In genomic region chr3:42130329-42131070, GRCh38 we compare ENCODE assay signal across 1 cellular context.
TF ChIP-seq lines count a peak whose summit lies in the region.

No MANE protein-coding gene starts in this region.

TF ChIP-seq in HepG2, 621 proteins besides CTCF, POLR2A, EP300 and RAD21 (continued from another document and continues in another):
- TF ChIP-seq, protein P1, sequence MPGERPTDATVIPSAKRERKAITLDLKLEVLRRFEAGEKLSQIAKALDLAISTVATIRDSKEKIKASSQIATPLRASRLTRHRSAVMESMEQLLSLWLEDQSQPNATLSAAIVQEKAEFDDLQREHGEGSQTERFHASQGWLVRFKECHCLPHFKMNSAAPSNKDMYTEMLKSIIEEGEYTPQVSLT (CRISPR knock-in tag; IDR thresholded peaks at IDR 0.05; ENCODE audit: borderline replicate concordance, low read depth), result no peak
- TF ChIP-seq AFF4 (CRISPR knock-in tag; IDR thresholded peaks at IDR 0.05), result no peak
- no peak for TF ChIP-seq ZFP36L2 (CRISPR knock-in tag; IDR thresholded peaks at IDR 0.05)
- TF ChIP-seq YEATS4 (CRISPR knock-in tag; IDR thresholded peaks at IDR 0.05; ENCODE audit: borderline replicate concordance), result no peak; the same call in 1 of the 2 replicates
- peak; percentile 36; the same call in 1 of the 2 replicates for TF ChIP-seq GZF1 (CRISPR knock-in tag; IDR thresholded peaks at IDR 0.05)
- no peak for TF ChIP-seq ZNF383 (CRISPR knock-in tag; IDR thresholded peaks at IDR 0.05; ENCODE audit: borderline replicate concordance)
- peak; percentile 98 for TF ChIP-seq GATAD2A (CRISPR knock-in tag; IDR thresholded peaks at IDR 0.05)
- TF ChIP-seq ZNF75D (CRISPR knock-in tag; IDR thresholded peaks at IDR 0.05; ENCODE audit: borderline replicate concordance), result no peak
- TF ChIP-seq, protein P2, sequence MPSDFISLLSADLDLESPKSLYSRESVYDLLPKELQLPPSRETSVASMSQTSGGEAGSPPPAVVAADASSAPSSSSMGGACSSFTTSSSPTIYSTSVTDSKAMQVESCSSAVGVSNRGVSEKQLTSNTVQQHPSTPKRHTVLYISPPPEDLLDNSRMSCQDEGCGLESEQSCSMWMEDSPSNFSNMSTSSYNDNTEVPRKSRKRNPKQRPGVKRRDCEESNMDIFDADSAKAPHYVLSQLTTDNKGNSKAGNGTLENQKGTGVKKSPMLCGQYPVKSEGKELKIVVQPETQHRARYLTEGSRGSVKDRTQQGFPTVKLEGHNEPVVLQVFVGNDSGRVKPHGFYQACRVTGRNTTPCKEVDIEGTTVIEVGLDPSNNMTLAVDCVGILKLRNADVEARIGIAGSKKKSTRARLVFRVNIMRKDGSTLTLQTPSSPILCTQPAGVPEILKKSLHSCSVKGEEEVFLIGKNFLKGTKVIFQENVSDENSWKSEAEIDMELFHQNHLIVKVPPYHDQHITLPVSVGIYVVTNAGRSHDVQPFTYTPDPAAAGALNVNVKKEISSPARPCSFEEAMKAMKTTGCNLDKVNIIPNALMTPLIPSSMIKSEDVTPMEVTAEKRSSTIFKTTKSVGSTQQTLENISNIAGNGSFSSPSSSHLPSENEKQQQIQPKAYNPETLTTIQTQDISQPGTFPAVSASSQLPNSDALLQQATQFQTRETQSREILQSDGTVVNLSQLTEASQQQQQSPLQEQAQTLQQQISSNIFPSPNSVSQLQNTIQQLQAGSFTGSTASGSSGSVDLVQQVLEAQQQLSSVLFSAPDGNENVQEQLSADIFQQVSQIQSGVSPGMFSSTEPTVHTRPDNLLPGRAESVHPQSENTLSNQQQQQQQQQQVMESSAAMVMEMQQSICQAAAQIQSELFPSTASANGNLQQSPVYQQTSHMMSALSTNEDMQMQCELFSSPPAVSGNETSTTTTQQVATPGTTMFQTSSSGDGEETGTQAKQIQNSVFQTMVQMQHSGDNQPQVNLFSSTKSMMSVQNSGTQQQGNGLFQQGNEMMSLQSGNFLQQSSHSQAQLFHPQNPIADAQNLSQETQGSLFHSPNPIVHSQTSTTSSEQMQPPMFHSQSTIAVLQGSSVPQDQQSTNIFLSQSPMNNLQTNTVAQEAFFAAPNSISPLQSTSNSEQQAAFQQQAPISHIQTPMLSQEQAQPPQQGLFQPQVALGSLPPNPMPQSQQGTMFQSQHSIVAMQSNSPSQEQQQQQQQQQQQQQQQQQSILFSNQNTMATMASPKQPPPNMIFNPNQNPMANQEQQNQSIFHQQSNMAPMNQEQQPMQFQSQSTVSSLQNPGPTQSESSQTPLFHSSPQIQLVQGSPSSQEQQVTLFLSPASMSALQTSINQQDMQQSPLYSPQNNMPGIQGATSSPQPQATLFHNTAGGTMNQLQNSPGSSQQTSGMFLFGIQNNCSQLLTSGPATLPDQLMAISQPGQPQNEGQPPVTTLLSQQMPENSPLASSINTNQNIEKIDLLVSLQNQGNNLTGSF (CRISPR knock-in tag; IDR thresholded peaks at IDR 0.05), result no peak
- no peak for TF ChIP-seq CBX2 (IDR thresholded peaks at IDR 0.05; ENCODE audit: low read depth, low read length)
- no peak for TF ChIP-seq CBX2 (CRISPR knock-in tag; IDR thresholded peaks at IDR 0.05; ENCODE audit: low read depth)
- TF ChIP-seq ZNF292 (CRISPR knock-in tag; IDR thresholded peaks at IDR 0.05; ENCODE audit: borderline replicate concordance, low read depth), result no peak
- peak; percentile 93 for TF ChIP-seq PPARG (CRISPR knock-in tag; conservative IDR thresholded peaks at IDR 0.05)
- peak; percentile 66; the same call in 1 of the 2 replicates for TF ChIP-seq TARDBP (CRISPR knock-in tag; IDR thresholded peaks at IDR 0.05)
- TF ChIP-seq E2F1 (CRISPR knock-in tag; IDR thresholded peaks at IDR 0.05), result no peak
- TF ChIP-seq MTF1 (CRISPR knock-in tag; IDR thresholded peaks at IDR 0.05), result no peak
- TF ChIP-seq TBL1XR1 (IDR thresholded peaks at IDR 0.05; ENCODE audit: borderline replicate concordance, low read length, partially characterized antibody), result no peak
- no peak for TF ChIP-seq ZBTB3 (CRISPR knock-in tag; IDR thresholded peaks at IDR 0.05; ENCODE audit: borderline replicate concordance, low read depth)
- TF ChIP-seq DDIT3 (CRISPR knock-in tag; IDR thresholded peaks at IDR 0.05), result no peak
- TF ChIP-seq ZSCAN21 (CRISPR knock-in tag; IDR thresholded peaks at IDR 0.05; ENCODE audit: borderline replicate concordance), result no peak
- no peak for TF ChIP-seq ZNF674 (CRISPR knock-in tag; IDR thresholded peaks at IDR 0.05; ENCODE audit: low read depth)
- peak; percentile 96 for TF ChIP-seq ZEB1 (IDR thresholded peaks at IDR 0.05; ENCODE audit: insufficient replicate concordance, low read depth)
- TF ChIP-seq HDAC6 (IDR thresholded peaks at IDR 0.05; ENCODE audit: low read depth, low read length), result no peak
- no peak for TF ChIP-seq ZKSCAN1 (IDR thresholded peaks at IDR 0.05; ENCODE audit: low read length)
- no peak for TF ChIP-seq ZNF33A (CRISPR knock-in tag; IDR thresholded peaks at IDR 0.05; ENCODE audit: borderline replicate concordance)
- TF ChIP-seq JUNB (CRISPR knock-in tag; IDR thresholded peaks at IDR 0.05; ENCODE audit: borderline replicate concordance), result peak; percentile 86
- TF ChIP-seq HBP1 (CRISPR knock-in tag; IDR thresholded peaks at IDR 0.05; ENCODE audit: low read depth), result no peak
- TF ChIP-seq, protein P3, sequence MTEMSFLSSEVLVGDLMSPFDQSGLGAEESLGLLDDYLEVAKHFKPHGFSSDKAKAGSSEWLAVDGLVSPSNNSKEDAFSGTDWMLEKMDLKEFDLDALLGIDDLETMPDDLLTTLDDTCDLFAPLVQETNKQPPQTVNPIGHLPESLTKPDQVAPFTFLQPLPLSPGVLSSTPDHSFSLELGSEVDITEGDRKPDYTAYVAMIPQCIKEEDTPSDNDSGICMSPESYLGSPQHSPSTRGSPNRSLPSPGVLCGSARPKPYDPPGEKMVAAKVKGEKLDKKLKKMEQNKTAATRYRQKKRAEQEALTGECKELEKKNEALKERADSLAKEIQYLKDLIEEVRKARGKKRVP (CRISPR knock-in tag; IDR thresholded peaks at IDR 0.05), result peak in 1 of 2 experiments; percentile 46; a peak in 1 of 4 replicates
- no peak for TF ChIP-seq ZNF367 (CRISPR knock-in tag; IDR thresholded peaks at IDR 0.05; ENCODE audit: borderline replicate concordance)
- TF ChIP-seq JUN (CRISPR knock-in tag; IDR thresholded peaks at IDR 0.05), result peak; percentile 93
- TF ChIP-seq ZNF318 (CRISPR knock-in tag; IDR thresholded peaks at IDR 0.05), result no peak
- peak; percentile 91 for TF ChIP-seq ATF2 (CRISPR knock-in tag; IDR thresholded peaks at IDR 0.05)
